26 cellular contexts compared by ENCODE assay signal in the genomic region with DNA sequence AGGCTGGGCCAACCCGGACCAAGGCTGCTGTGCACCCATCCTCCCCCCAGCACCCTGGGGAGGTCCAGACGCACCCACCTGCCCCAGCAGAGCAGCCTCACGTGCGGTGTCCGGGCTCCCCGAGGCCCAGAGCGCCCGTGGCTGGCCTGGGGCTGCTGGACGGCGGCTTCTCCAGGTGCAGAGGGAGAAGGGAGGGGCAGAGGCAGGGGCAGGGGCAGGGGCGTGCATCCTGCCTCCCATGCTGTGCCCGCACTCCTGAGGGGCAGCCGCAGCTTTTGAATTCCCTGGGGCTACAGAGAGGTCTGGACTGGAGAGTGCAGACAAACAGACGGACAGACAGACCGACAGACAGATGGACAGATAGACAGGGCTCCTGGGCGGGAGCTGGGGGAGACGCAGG.
DNase-seq lines count a peak whose midpoint lies in the region; FAIRE-seq and TF ChIP-seq lines count a peak whose summit lies in the region.
"Had no signal": no experiment of that assay in that cellular context is flagged by ENCODE, and none has a peak within 500 bp of the region (broad histone marks: within the 10 kb centered on the region; RNA-seq: fewer than 3 reads in every experiment).

No MANE protein-coding gene starts in this region.

- no peak overlapping the region for H4K91ac ChIP-seq in H9 (ENCODE audit: insufficient read length, low read depth, low read length)
- H4K91ac ChIP-seq in neuronal stem cell (ENCODE audit: low read depth, low read length, poor library complexity) = peak overlapping the region; percentile 98

- no peaks in the 10 kb centered on the region; a peak in 2 of 7 replicates for H3K36me3 Mint-ChIP-seq in H9 (ENCODE audit: insufficient read depth in 1 of 3, low read depth in 3 of 3)
- H3K36me3 Mint-ChIP-seq: CD4-positive, alpha-beta memory T cell had no signal

- no peak overlapping the region for H4K5ac ChIP-seq in H9 (ENCODE audit: insufficient read length, low read depth, low read length)

- H3K79me1 ChIP-seq in H9 (ENCODE audit: insufficient read depth, low read depth, low read length, poor library complexity, severe bottlenecking) (no peaks in the 10 kb centered on the region), neuronal stem cell (ENCODE audit: low read depth, low read length) (peaks cover 9% of the 10 kb centered on the region)

- H3K9ac ChIP-seq in H9 (ENCODE audit: extremely low read depth, insufficient read length, low read length) (no peak overlapping the region), neuronal stem cell (ENCODE audit: low read depth, low read length, poor library complexity) (no peak overlapping the region)
- H3K9ac ChIP-seq: BLaER1 treated with 17β-estradiol and CSF1 and Interleukin-3, amounts not matched to agents 10 nM and 100 nM had no signal

- H2BK15ac ChIP-seq in H9 (ENCODE audit: low read depth, low read length) = no peak overlapping the region
- H2BK15ac ChIP-seq in neuronal stem cell (ENCODE audit: low read length) = peak overlapping the region; percentile 83

- no peak overlapping the region for H3K4me3 ChIP-seq in neuronal stem cell (ENCODE audit: low read length in 2 of 2)
- H3K4me3 ChIP-seq: BLaER1 treated with 17β-estradiol and CSF1 and Interleukin-3, amounts not matched to agents 10 nM and 100 nM; GM12878; PC-9 had no signal

- peaks cover 0 to 8% of the 10 kb centered on the region in 2 donors for H3K36me3 ChIP-seq in neuronal stem cell (replicated peaks in 1 of 2; ENCODE audit: control insufficient read depth in 2 of 2, insufficient read depth in 2 of 2, low read length in 2 of 2)
- H3K36me3 ChIP-seq: BLaER1 treated with 17β-estradiol and CSF1 and Interleukin-3, amounts not matched to agents 10 nM and 100 nM had no signal

- H3K4me1 ChIP-seq in H9 (ENCODE audit: insufficient read depth, low read length) = no peaks in the 10 kb centered on the region
- H3K4me1 ChIP-seq in neuronal stem cell (ENCODE audit: control insufficient read depth in 2 of 2, insufficient read depth in 1 of 2, low read depth in 1 of 2, low read length in 2 of 2) = peaks cover 22 to 26% of the 10 kb centered on the region in 2 donors
- H3K4me1 ChIP-seq: Caco-2 had no signal

- H3K27me3 ChIP-seq in H9 (ENCODE audit: insufficient read depth, low read length) (no peaks in the 10 kb centered on the region), neuronal stem cell (ENCODE audit: control insufficient read depth in 3 of 3, insufficient read depth in 3 of 3, low read depth in 1 of 3, low read length in 3 of 3) (peaks cover 0 to 3% (median 0%) of the 10 kb centered on the region in 3 experiments)

- WGBS in H9 (ENCODE audit: extremely low coverage, insufficient read length, low lambda C conversion rate) = no CpG with 5 or more reads among the region's 17 CpGs
- WGBS in neuronal stem cell (ENCODE audit: extremely low coverage in 2 of 2, insufficient read length in 2 of 2, insufficient replicate concordance in 1 of 2), 2 donors = no CpG with 5 or more reads among the region's 17 CpGs

- H2AFZ ChIP-seq in H9 (ENCODE audit: low read length) = no peak overlapping the region
- H2AFZ ChIP-seq in neuronal stem cell (ENCODE audit: low read length) = no peak overlapping the region
- H2AFZ ChIP-seq: PC-9 had no signal

- H2BK12ac ChIP-seq in H9 (ENCODE audit: insufficient read length, low read depth, low read length) (no peak overlapping the region), neuronal stem cell (ENCODE audit: low read length) (peak overlapping the region; percentile 94)

- no peak for FAIRE-seq in RCC 7860 (lab: Jason Lieb, UNC)
- FAIRE-seq: A204.1, G401.6 had no signal

- peaks cover 24% of the 10 kb centered on the region for H3K27me3 Mint-ChIP-seq in H9 (ENCODE audit: low read depth)
- H3K27me3 Mint-ChIP-seq: CD4-positive, alpha-beta memory T cell had no signal

- no peak overlapping the region for H2BK120ac ChIP-seq in H9 (ENCODE audit: low read depth, low read length, poor library complexity, severe bottlenecking)
- H2BK120ac ChIP-seq in neuronal stem cell (ENCODE audit: low read depth, low read length) = no peak overlapping the region

- H3K79me2 ChIP-seq in H9 (ENCODE audit: insufficient read depth, low read length) = no peaks in the 10 kb centered on the region

- no peaks in the 10 kb centered on the region for H3K9me3 ChIP-seq in H9 (ENCODE audit: control insufficient read depth, low read depth, low read length)
- H3K9me3 ChIP-seq in neuronal stem cell (replicated peaks in 1 of 2; ENCODE audit: control insufficient read depth in 2 of 2, insufficient read depth in 1 of 2, low read depth in 1 of 2, low read length in 2 of 2) = peaks cover 0 to 19% of the 10 kb centered on the region in 2 donors

- no peak overlapping the region for H3K4me3 Mint-ChIP-seq in H9
- H3K4me3 Mint-ChIP-seq: CD4-positive, alpha-beta memory T cell had no signal

- no peak overlapping the region for H3K56ac ChIP-seq in H9 (ENCODE audit: insufficient read length, low read depth, low read length)

- H3K27ac Mint-ChIP-seq in H9 = no peak overlapping the region
- H3K27ac Mint-ChIP-seq: CD4-positive, alpha-beta memory T cell had no signal

- H3K14ac ChIP-seq in H9 (ENCODE audit: insufficient read depth, low read length) (no peak overlapping the region), neuronal stem cell (ENCODE audit: low read length) (peak overlapping the region; percentile 71)

- no peak overlapping the region for H2BK20ac ChIP-seq in H9 (ENCODE audit: low read depth, low read length, poor library complexity, severe bottlenecking)

- peaks cover 2% of the 10 kb centered on the region in 2 experiments; a peak in 3 of 4 replicates for H3K4me1 Mint-ChIP-seq in H9

- no peak overlapping the region for H3T11ph ChIP-seq in H9 (ENCODE audit: low read length)

- peak; percentile 9 for DNase-seq in NCI-H82 (lab: John Stamatoyannopoulos, UW)
- DNase-seq in NCI-H82 treated with DMSO at 0.1 percent for 48 hours (lab: John Stamatoyannopoulos, UW; ENCODE audit: unreplicated experiment) = no peak
- DNase-seq in H9 = peak; percentile 34
- no peak for DNase-seq in neuronal stem cell (ENCODE audit: low spot score)
- DNase-seq in pons (ENCODE audit: low spot score) = no peak
- no peak for DNase-seq in RCC 7860 (ENCODE audit: low spot score)
- DNase-seq in mesenteric fat pad (ENCODE audit: low spot score) = no peak
- DNase-seq: Caco-2; CD4-positive, alpha-beta memory T cell; GOT3; KBM-7; MV-4-11; NCI-H1105; NCI-H1694 treated with DMSO at 0.1 percent for 48 hours; NCI-H2081; NCI-H226; NCI-H510A; NCI-H774; PC-9; Right ventricle myocardium superior; RPMI8226; SW 1271 had no signal

- H3K23ac ChIP-seq in H9 (ENCODE audit: insufficient read length, low read depth, low read length) (no peak overlapping the region), neuronal stem cell (ENCODE audit: low read depth, low read length, poor library complexity) (no peak overlapping the region)

- no peaks in the 10 kb centered on the region for H3K23me2 ChIP-seq in H9 (ENCODE audit: insufficient read length, low read depth, low read length, poor library complexity, severe bottlenecking)

- H2AK5ac ChIP-seq in H9 (ENCODE audit: insufficient read length, low read length) = no peak overlapping the region
- H2AK5ac ChIP-seq in neuronal stem cell (ENCODE audit: low read depth, low read length) = peak overlapping the region; percentile 89

- TF ChIP-seq CTCF in H9 (conservative IDR thresholded peaks at IDR 0.05) = no peak

- H2BK5ac ChIP-seq in H9 (ENCODE audit: insufficient read length, low read length) = no peak overlapping the region
- peak overlapping the region; percentile 94 for H2BK5ac ChIP-seq in neuronal stem cell (ENCODE audit: low read length)

- H4K8ac ChIP-seq in H9 (replicated peaks; ENCODE audit: insufficient read length, low read depth, low read length) = no peak overlapping the region
- H4K8ac ChIP-seq in neuronal stem cell (ENCODE audit: low read depth, low read length) = peak overlapping the region; percentile 0

- H3K9me3 Mint-ChIP-seq in H9 = peaks cover 0 to 4% of the 10 kb centered on the region in 2 experiments; a peak in 4 of 5 replicates

- no peak overlapping the region for H3K27ac ChIP-seq in H9 (ENCODE audit: insufficient read length, low read depth, low read length)
- peak overlapping the region; percentile 29 for H3K27ac ChIP-seq in neuronal stem cell (replicated peaks; ENCODE audit: low read length)
- H3K27ac ChIP-seq: BLaER1 treated with 17β-estradiol and CSF1 and Interleukin-3, amounts not matched to agents 10 nM and 100 nM; PC-9 had no signal

- no peak overlapping the region for H3K18ac ChIP-seq in H9 (ENCODE audit: insufficient read length, low read depth, low read length)
- peak overlapping the region; percentile 90 for H3K18ac ChIP-seq in neuronal stem cell (ENCODE audit: low read length)

- H3K4me2 ChIP-seq in H9 (ENCODE audit: insufficient read depth, insufficient read length, low read length) (no peak overlapping the region), neuronal stem cell (ENCODE audit: insufficient read depth, low read length, poor library complexity, severe bottlenecking) (no peak overlapping the region)
- H3K4me2 ChIP-seq: BLaER1 treated with 17β-estradiol and CSF1 and Interleukin-3, amounts not matched to agents 10 nM and 100 nM; PC-9 had no signal

- peaks cover 2% of the 10 kb centered on the region for H4K20me1 ChIP-seq in H9 (ENCODE audit: control insufficient read depth, insufficient read depth, insufficient read length)
- H4K20me1 ChIP-seq: BLaER1 treated with 17β-estradiol and CSF1 and Interleukin-3, amounts not matched to agents 10 nM and 100 nM had no signal

- H3K4ac ChIP-seq in H9 (ENCODE audit: low read depth, low read length) = no peak overlapping the region
- H3K4ac ChIP-seq in neuronal stem cell (ENCODE audit: low read length) = peak overlapping the region; percentile 84

Comparison
In these comparisons a context has a peak if more than half of its experiments do, and no peak if none do; other contexts are left out.
1. DNase-seq: peak in NCI-H82 (single experiment) and H9 (single experiment); none in NCI-H82 treated with DMSO at 0.1 percent for 48 hours (single experiment), neuronal stem cell (single experiment), pons (single experiment), RCC 7860 (single experiment) and mesenteric fat pad (single experiment).